ENCODE assay signal across 5 cellular contexts in the genomic region with DNA sequence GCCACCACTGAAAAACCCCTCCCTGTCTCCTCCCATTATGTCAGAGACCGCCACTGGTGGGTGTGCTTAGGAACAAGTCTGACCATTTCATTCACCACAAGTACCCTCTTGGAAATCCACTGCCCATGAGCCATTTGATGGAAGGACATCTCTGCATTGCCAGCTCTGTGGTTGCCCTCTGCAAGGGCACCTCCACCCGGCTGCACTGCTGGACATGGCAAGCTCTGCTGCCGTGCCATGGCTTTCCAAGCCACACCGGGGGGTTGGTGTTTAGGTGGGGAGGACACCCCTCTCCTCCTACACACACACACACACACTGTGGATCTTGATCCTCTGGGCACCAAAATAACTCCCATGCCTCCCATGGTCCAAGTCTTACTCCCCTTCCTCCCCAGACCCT.
"Had no signal": no experiment of that assay in that cellular context is flagged by ENCODE, and none has a peak within 500 bp of the region (broad histone marks: within the 10 kb centered on the region; RNA-seq: fewer than 3 reads in every experiment).

No MANE protein-coding gene starts in this region.

- H3K4me3 ChIP-seq: MG63 had no signal

- H3K36me3 ChIP-seq: MG63 had no signal

- FAIRE-seq: RCC 7860 had no signal

- H3K9me3 ChIP-seq: MG63, SK-N-SH had no signal

- H3K27ac ChIP-seq: HL-60 had no signal

- H3K9ac ChIP-seq: SK-N-SH had no signal

- H3K4me2 ChIP-seq: SK-N-SH had no signal

- DNase-seq: NCI-H2081 treated with DMSO at 0.1 percent for 48 hours had no signal
